Comparison of ENCODE assay signal across 17 cellular contexts in genomic region chr18:69574401-69574800, GRCh38.
DNase-seq lines count a peak whose midpoint lies in the region; ATAC-seq and TF ChIP-seq lines count a peak whose summit lies in the region.
"Had no signal": no experiment of that assay in that cellular context is flagged by ENCODE, and none has a peak within 500 bp of the region (broad histone marks: within the 10 kb centered on the region; RNA-seq: fewer than 3 reads in every experiment).

No MANE protein-coding gene starts in this region.

- H4K20me1 ChIP-seq in IMR-90 (ENCODE audit: insufficient read depth, low read length) = no peaks in the 10 kb centered on the region

- H3K23ac ChIP-seq in IMR-90 (ENCODE audit: low read depth, low read length) = no peak overlapping the region

- no peaks in the 10 kb centered on the region for H3K4me1 ChIP-seq in IMR-90 (ENCODE audit: control insufficient read depth, insufficient read depth, low read length)
- H3K4me1 ChIP-seq: BE2C had no signal

- H3K27ac ChIP-seq in IMR-90 (ENCODE audit: insufficient read depth, low read length) = no peak overlapping the region
- H3K27ac ChIP-seq: C4-2B had no signal

- H3K27me3 ChIP-seq in IMR-90 (ENCODE audit: control insufficient read depth, insufficient read depth, low read length) = no peaks in the 10 kb centered on the region
- H3K27me3 ChIP-seq: BE2C had no signal

- H3K56ac ChIP-seq in IMR-90 (ENCODE audit: extremely low read depth, insufficient read depth, low read length) = no peak overlapping the region

- BruUV-seq in IMR-90 (replicated peaks; lab: Mats Ljungman, UMichigan) = no TSS peak

- no peak overlapping the region for H3K18ac ChIP-seq in IMR-90 (ENCODE audit: low read depth, low read length)

- no peaks in the 10 kb centered on the region for H3K36me3 ChIP-seq in IMR-90 (ENCODE audit: control insufficient read depth, insufficient read depth, low read length)
- H3K36me3 ChIP-seq: BE2C had no signal

- no peaks in the 10 kb centered on the region for H3K9me1 ChIP-seq in IMR-90 (ENCODE audit: insufficient read depth, low read length)

- H4K8ac ChIP-seq in IMR-90 (ENCODE audit: low read depth in 2 of 2, low read length in 2 of 2) = no peak overlapping the region

- intact Hi-C loops in IMR-90 (cut with micrococcal nuclease) (no loop called here), Right ventricle myocardium superior (cut with DNase I) (no loop called here)

- H3K4ac ChIP-seq in IMR-90 (ENCODE audit: low read depth, low read length) = no peak overlapping the region

- DNase-seq in AG10803 (ENCODE audit: low read depth) (peak; percentile 34), IMR-90 (no peak), choroid plexus epithelial cell (ENCODE audit: low read depth) (peak; percentile 13), fibroblast of the aortic adventitia (ENCODE audit: low read depth) (peak; percentile 3), NCI-H128 (lab: John Stamatoyannopoulos, UW; ENCODE audit: unreplicated experiment) (no peak), Right ventricle myocardium superior (no peak), cerebellar nuclear complex (lab: John Stamatoyannopoulos, UW) (no peak)
- DNase-seq: 8988T; BE2C; CD8-positive, alpha-beta T cell; COR-L47; DMS153; DMS79 treated with DMSO at 0.1 percent for 48 hours; EL had no signal

- H4K91ac ChIP-seq in IMR-90 (ENCODE audit: insufficient read depth, low read depth, low read length) = no peak overlapping the region

- no peak overlapping the region for H4K5ac ChIP-seq in IMR-90 (ENCODE audit: low read depth, low read length)

- TF ChIP-seq POLR2A in IMR-90 (IDR thresholded peaks at IDR 0.05; ENCODE audit: low read depth, low read length) = no peak

- no peak overlapping the region for H2AK9ac ChIP-seq in IMR-90 (replicated peaks; ENCODE audit: low read depth, low read length, poor library complexity)

- no peak overlapping the region for H2BK120ac ChIP-seq in IMR-90 (ENCODE audit: low read depth, low read length)

- POLR2A ChIA-PET in IMR-90 (lab: Charles Lee; ENCODE audit: unreplicated experiment) = no interaction called here

- no peak for TF ChIP-seq CTCF in AG10803 (conservative IDR thresholded peaks at IDR 0.05; ENCODE audit: low read length)
- no peak for TF ChIP-seq CTCF in IMR-90 (conservative IDR thresholded peaks at IDR 0.05; ENCODE audit: low read depth, low read length)
- TF ChIP-seq CTCF in choroid plexus epithelial cell (conservative IDR thresholded peaks at IDR 0.05; ENCODE audit: low read depth, low read length) = no peak
- no peak for TF ChIP-seq CTCF in fibroblast of the aortic adventitia (IDR thresholded peaks at IDR 0.05; ENCODE audit: insufficient read depth, low read length)

- no peak for TF ChIP-seq RAD21 in IMR-90 (IDR thresholded peaks at IDR 0.05; ENCODE audit: low read length)

- in situ Hi-C loops in IMR-90 (cut with MboI; ENCODE audit: low sequenced_read_pairs) = no loop called here

- H3K14ac ChIP-seq in IMR-90 (replicated peaks; ENCODE audit: low read depth, low read length) = no peak overlapping the region

- ATAC-seq in IMR-90 (ENCODE audit: low read depth) = no peak
- no peak for ATAC-seq in Right ventricle myocardium superior (ENCODE audit: poor library complexity)
- ATAC-seq: CD8-positive, alpha-beta T cell; HCT116; HepG2 had no signal

- H2BK20ac ChIP-seq in IMR-90 (ENCODE audit: low read depth, low read length) = no peak overlapping the region

- no peak overlapping the region for H2BK15ac ChIP-seq in IMR-90 (ENCODE audit: low read depth, low read length)

- no peak overlapping the region for H3K4me2 ChIP-seq in IMR-90 (ENCODE audit: low read depth, low read length)

- H3K9me3 ChIP-seq in IMR-90 (ENCODE audit: control insufficient read depth, insufficient read depth, low read length) = no peaks in the 10 kb centered on the region
- H3K9me3 ChIP-seq: BE2C had no signal

- CTCF ChIA-PET in IMR-90 (lab: Yijun Ruan, JAX) = no interaction called here

- no peak overlapping the region for H3K9ac ChIP-seq in IMR-90 (ENCODE audit: low read depth, low read length)

- no peak overlapping the region for H3K4me3 ChIP-seq in AG10803 (ENCODE audit: low read length)
- H3K4me3 ChIP-seq in IMR-90 (ENCODE audit: insufficient read depth, low read depth, low read length) = no peak overlapping the region
- no peak overlapping the region for H3K4me3 ChIP-seq in choroid plexus epithelial cell (ENCODE audit: low read depth, low read length)
- H3K4me3 ChIP-seq in fibroblast of the aortic adventitia (ENCODE audit: low read depth, low read length) = no peak overlapping the region

- H2BK5ac ChIP-seq in IMR-90 (ENCODE audit: low read depth, low read length, poor library complexity, severe bottlenecking) = no peak overlapping the region

- H2AK5ac ChIP-seq in IMR-90 (ENCODE audit: low read depth, low read length) = no peak overlapping the region

- no CpG with 5 or more reads among the region's 2 CpGs for WGBS in IMR-90 (ENCODE audit: extremely low coverage in 2 of 2, insufficient read length in 1 of 2), 2 experiments

- H3K79me1 ChIP-seq in IMR-90 (ENCODE audit: low read depth in 1 of 2, low read length in 2 of 2) = no peaks in the 10 kb centered on the region

- dilution Hi-C loops in IMR-90 (cut with HindIII; ENCODE audit: low sequenced_read_pairs, unreplicated experiment) = no loop called here

- H2AFZ ChIP-seq in IMR-90 (replicated peaks; ENCODE audit: low read length, poor library complexity) = no peak overlapping the region

TF ChIP-seq in IMR-90, 13 proteins besides CTCF, POLR2A, EP300 and RAD21:
- no peak for TF ChIP-seq MXI1 (IDR thresholded peaks at IDR 0.05; ENCODE audit: borderline replicate concordance, low read depth, low read length)
- no peak for TF ChIP-seq FOS (IDR thresholded peaks at IDR 0.05; ENCODE audit: low read depth, low read length)
- TF ChIP-seq NFE2L2 (IDR thresholded peaks at IDR 0.05; ENCODE audit: low read depth, low read length) = no peak
- no peak for TF ChIP-seq BHLHE40 (IDR thresholded peaks at IDR 0.05; ENCODE audit: low read depth, low read length)
- 0 out of 2 replicates have a peak, but pooled peaks have one; percentile 3 for TF ChIP-seq CEBPB (IDR thresholded peaks at IDR 0.05; ENCODE audit: low read depth, low read length)
- TF ChIP-seq ELK1 (IDR thresholded peaks at IDR 0.05; ENCODE audit: borderline replicate concordance, low read depth, low read length) = no peak
TF ChIP-seq in IMR-90: peak in this region for 1.

Comparison
In these comparisons a context has a peak if more than half of its experiments do, and no peak if none do; other contexts are left out.
1. DNase-seq: peak in AG10803 (single experiment), choroid plexus epithelial cell (single experiment) and fibroblast of the aortic adventitia (single experiment); none in IMR-90 (single experiment), NCI-H128 (single experiment), Right ventricle myocardium superior (single experiment) and cerebellar nuclear complex (0 of 2).